7 cellular contexts compared by ENCODE assay signal in the genomic region with DNA sequence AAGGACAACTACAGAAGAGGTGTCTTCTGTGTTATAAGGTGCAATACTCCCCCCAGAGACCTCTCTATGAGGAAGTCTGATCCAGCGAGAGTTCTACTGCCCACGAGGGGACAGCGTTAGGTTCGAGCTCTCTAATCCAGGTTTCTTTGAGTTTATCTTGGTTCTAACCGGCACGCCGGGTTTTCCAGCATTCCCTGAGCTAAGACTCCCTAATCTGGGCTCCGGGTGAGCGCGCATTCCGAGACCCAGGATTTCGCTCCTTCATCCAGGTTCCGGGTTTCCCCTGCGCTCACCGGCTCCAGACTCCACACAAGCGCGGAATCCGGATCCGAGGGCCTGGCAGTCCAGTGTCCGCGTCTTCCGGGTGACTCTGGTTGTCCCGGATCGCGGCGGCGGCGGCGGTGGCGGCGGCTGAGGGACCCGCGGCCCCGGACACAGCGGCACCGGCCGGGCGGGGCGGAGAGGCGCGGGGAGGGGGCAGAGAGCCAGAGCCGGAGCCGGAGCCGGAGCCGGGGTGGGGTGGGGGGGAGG. TPM values are rescaled to one million over a fixed set of nuclear protein-coding genes. Genes with fewer than 3 reads are reported as not detected.
DNase-seq lines count a peak whose midpoint lies in the region; ATAC-seq, FAIRE-seq and TF ChIP-seq lines count a peak whose summit lies in the region.

A gene with protein sequence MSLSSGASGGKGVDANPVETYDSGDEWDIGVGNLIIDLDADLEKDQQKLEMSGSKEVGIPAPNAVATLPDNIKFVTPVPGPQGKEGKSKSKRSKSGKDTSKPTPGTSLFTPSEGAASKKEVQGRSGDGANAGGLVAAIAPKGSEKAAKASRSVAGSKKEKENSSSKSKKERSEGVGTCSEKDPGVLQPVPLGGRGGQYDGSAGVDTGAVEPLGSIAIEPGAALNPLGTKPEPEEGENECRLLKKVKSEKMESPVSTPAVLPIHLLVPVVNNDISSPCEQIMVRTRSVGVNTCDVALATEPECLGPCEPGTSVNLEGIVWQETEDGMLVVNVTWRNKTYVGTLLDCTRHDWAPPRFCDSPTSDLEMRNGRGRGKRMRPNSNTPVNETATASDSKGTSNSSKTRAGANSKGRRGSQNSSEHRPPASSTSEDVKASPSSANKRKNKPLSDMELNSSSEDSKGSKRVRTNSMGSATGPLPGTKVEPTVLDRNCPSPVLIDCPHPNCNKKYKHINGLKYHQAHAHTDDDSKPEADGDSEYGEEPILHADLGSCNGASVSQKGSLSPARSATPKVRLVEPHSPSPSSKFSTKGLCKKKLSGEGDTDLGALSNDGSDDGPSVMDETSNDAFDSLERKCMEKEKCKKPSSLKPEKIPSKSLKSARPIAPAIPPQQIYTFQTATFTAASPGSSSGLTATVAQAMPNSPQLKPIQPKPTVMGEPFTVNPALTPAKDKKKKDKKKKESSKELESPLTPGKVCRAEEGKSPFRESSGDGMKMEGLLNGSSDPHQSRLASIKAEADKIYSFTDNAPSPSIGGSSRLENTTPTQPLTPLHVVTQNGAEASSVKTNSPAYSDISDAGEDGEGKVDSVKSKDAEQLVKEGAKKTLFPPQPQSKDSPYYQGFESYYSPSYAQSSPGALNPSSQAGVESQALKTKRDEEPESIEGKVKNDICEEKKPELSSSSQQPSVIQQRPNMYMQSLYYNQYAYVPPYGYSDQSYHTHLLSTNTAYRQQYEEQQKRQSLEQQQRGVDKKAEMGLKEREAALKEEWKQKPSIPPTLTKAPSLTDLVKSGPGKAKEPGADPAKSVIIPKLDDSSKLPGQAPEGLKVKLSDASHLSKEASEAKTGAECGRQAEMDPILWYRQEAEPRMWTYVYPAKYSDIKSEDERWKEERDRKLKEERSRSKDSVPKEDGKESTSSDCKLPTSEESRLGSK (N-terminal part only) (plus strand): TSS at position 373 of the 531 bp plus-strand sequence. CDS start 38,842 bp downstream, outside the sequence.

- H3K27me3 Mint-ChIP-seq in activated CD4-positive, alpha-beta T cell treated with anti-CD3 and anti-CD28 coated beads, Interleukin-2, amount 10 ng/mL, durations not matched to agents 7 days and 5 days = no peaks in the 10 kb centered on the region

- H3K27ac Mint-ChIP-seq in activated CD4-positive, alpha-beta T cell treated with anti-CD3 and anti-CD28 coated beads, Interleukin-2, amount 10 ng/mL, durations not matched to agents 7 days and 5 days = peak within 1 kb of the TSS; percentile 90

- H3K4me3 ChIP-seq in coronary artery = peak within 1 kb of the TSS; percentile 98

- ATAC-seq in HG03280 (IDR thresholded peaks at IDR 0.05; ENCODE audit: unreplicated experiment) = peak; percentile 56

- no peaks in the 10 kb centered on the region for H3K9me3 Mint-ChIP-seq in activated CD4-positive, alpha-beta T cell treated with anti-CD3 and anti-CD28 coated beads, Interleukin-2, amount 10 ng/mL, durations not matched to agents 7 days and 5 days

- DNase-seq in GM18507 (ENCODE audit: extremely low spot score, insufficient read length, low read depth) = peak; percentile 75
- peak; percentile 97 to 99 for DNase-seq in NCI-H524 (lab: John Stamatoyannopoulos, UW)
- DNase-seq in activated CD4-positive, alpha-beta T cell treated with anti-CD3 and anti-CD28 coated beads, Interleukin-2, amount 10 ng/mL, durations not matched to agents 7 days and 5 days = peak; percentile 86
- peak; percentile 95 for DNase-seq in coronary artery (ENCODE audit: low spot score)
- DNase-seq in stimulated activated CD4-positive, alpha-beta T cell treated with anti-CD3 and anti-CD28 coated beads, Interleukin-1b, Interleukin-23, amount 100 ng/mL, for 1 hour (ENCODE audit: low read depth in 2 of 2) = peak; percentile 57 to 94

- peaks cover 30% of the 10 kb centered on the region for H3K36me3 Mint-ChIP-seq in activated CD4-positive, alpha-beta T cell treated with anti-CD3 and anti-CD28 coated beads, Interleukin-2, amount 10 ng/mL, durations not matched to agents 7 days and 5 days (ENCODE audit: low read depth)

- POLR2A ChIA-PET in activated CD4-positive, alpha-beta T cell treated with anti-CD3 and anti-CD28 coated beads, Interleukin-2, amount 10 ng/mL, durations not matched to agents 7 days and 5 days (lab: Charles Lee) = interaction anchor here (1.4 kb wide), 1 partner anchor 16 kb away, joined by 5 read pairs; no protein-coding TSS in a partner anchor

- H3K27ac ChIP-seq in coronary artery = peak within 1 kb of the TSS; percentile 83 to 99
- H3K27ac ChIP-seq in layer of hippocampus (ENCODE audit: low read depth, low read length) = peak within 1 kb of the TSS; percentile 75

- H3K4me3 Mint-ChIP-seq in activated CD4-positive, alpha-beta T cell treated with anti-CD3 and anti-CD28 coated beads, Interleukin-2, amount 10 ng/mL, durations not matched to agents 7 days and 5 days = peak within 1 kb of the TSS; percentile 85

- H3K27me3 ChIP-seq in layer of hippocampus (ENCODE audit: control insufficient read depth, insufficient read depth, low read length) = no peaks in the 10 kb centered on the region

- TF ChIP-seq CTCF in coronary artery (IDR thresholded peaks at IDR 0.05) = no peak

- CTCF ChIA-PET in activated CD4-positive, alpha-beta T cell treated with anti-CD3 and anti-CD28 coated beads, Interleukin-2, amount 10 ng/mL, durations not matched to agents 7 days and 5 days (lab: Charles Lee) = interaction anchor here (0.6 to 1.1 kb wide), 6 partner anchors 8 to 186 kb away, joined by 3 to 4 read pairs (median 3); no protein-coding TSS in a partner anchor

- FAIRE-seq in GM18507 (lab: Jason Lieb, UNC) = peak; percentile 29

- H3K4me1 Mint-ChIP-seq in activated CD4-positive, alpha-beta T cell treated with anti-CD3 and anti-CD28 coated beads, Interleukin-2, amount 10 ng/mL, durations not matched to agents 7 days and 5 days = peaks cover 62% of the 10 kb centered on the region

RNA-seq across cellular contexts. Expression of the gene that starts here (rescaled TPM):
- 10 to 100 TPM; 38.9 to 42.1 TPM for total RNA-seq in activated CD4-positive, alpha-beta T cell treated with anti-CD3 and anti-CD28 coated beads, Interleukin-2, amount 10 ng/mL, durations not matched to agents 7 days and 5 days

Comparison
In these comparisons a context has a peak if more than half of its experiments do, and no peak if none do; other contexts are left out.
1. Peak in every context shown above with its lines: DNase-seq, ATAC-seq, H3K4me3 ChIP-seq and H3K27ac ChIP-seq.